1 cellular context compared by ENCODE assay signal in genomic region chr1:18637962-18638817, GRCh38.
TF ChIP-seq lines count a peak whose summit lies in the region.

No MANE protein-coding gene starts in this region.

TF ChIP-seq in WTC11, 78 proteins besides CTCF, POLR2A, EP300 and RAD21 (continued from another document):
- no peak for TF ChIP-seq CDX4 (CRISPR knock-in tag; IDR thresholded peaks at IDR 0.05; ENCODE audit: borderline replicate concordance)
